20 cellular contexts compared by ENCODE assay signal in genomic region chr16:78294538-78295225, GRCh38.
DNase-seq lines count a peak whose midpoint lies in the region; TF ChIP-seq lines count a peak whose summit lies in the region.
"Had no signal": no experiment of that assay in that cellular context is flagged by ENCODE, and none has a peak within 500 bp of the region (broad histone marks: within the 10 kb centered on the region; RNA-seq: fewer than 3 reads in every experiment).

No MANE protein-coding gene starts in this region.

- H3K18ac ChIP-seq in mesenchymal stem cell (ENCODE audit: low read depth in 1 of 2, low read length in 2 of 2), result no peak overlapping the region

- peaks cover 33% of the 10 kb centered on the region for H3K4me1 ChIP-seq in Caco-2
- H3K4me1 ChIP-seq in HEK293 (ENCODE audit: control insufficient read depth, insufficient read depth, low read length), result peaks cover 19% of the 10 kb centered on the region
- peaks cover 12% of the 10 kb centered on the region for H3K4me1 ChIP-seq in mesenchymal stem cell (ENCODE audit: control insufficient read depth, insufficient read depth, low read depth, low read length)
- H3K4me1 ChIP-seq: BE2C; BLaER1 treated with 17β-estradiol and CSF1 and Interleukin-3, amounts not matched to agents 10 nM and 100 nM had no signal

- H3K9ac ChIP-seq in mesenchymal stem cell (ENCODE audit: low read length), result no peak overlapping the region
- H3K9ac ChIP-seq: BLaER1 treated with 17β-estradiol and CSF1 and Interleukin-3, amounts not matched to agents 10 nM and 100 nM had no signal

- H3K4me3 Mint-ChIP-seq in Caco-2 (ENCODE audit: unreplicated experiment), result no peak overlapping the region
- H3K4me3 Mint-ChIP-seq: CD14-positive monocyte; CD4-positive, alpha-beta T cell; CD8-positive, alpha-beta memory T cell; GM23338; H9 had no signal

- H3K27ac ChIP-seq in HEK293 (ENCODE audit: extremely low read depth, low read depth, low read length) (no peak overlapping the region), mesenchymal stem cell (ENCODE audit: low read length, poor library complexity, severe bottlenecking) (no peak overlapping the region)
- H3K27ac ChIP-seq: A549; BLaER1 treated with 17β-estradiol and CSF1 and Interleukin-3, amounts not matched to agents 10 nM and 100 nM had no signal

- peak overlapping the region; percentile 88 for H2BK15ac ChIP-seq in mesenchymal stem cell (ENCODE audit: low read depth, poor library complexity, severe bottlenecking)

- CTCF ChIA-PET in Caco-2 (lab: Charles Lee), result no interaction called here
- CTCF ChIA-PET in HEK293 (lab: Yijun Ruan, JAX), result no interaction called here

- intact Hi-C loops in Caco-2 (cut with micrococcal nuclease; ENCODE audit: unreplicated experiment), result no loop called here

- DNase-seq in Caco-2 (no peak), mesenchymal stem cell (no peak), kidney tubule cell (ENCODE audit: low spot score) (no peak), HUDEP-2 (lab: John Stamatoyannopoulos, UW; ENCODE audit: unreplicated experiment in 76 of 76) (no peak), NCI-H1930 (lab: John Stamatoyannopoulos, UW) (no peak)
- DNase-seq: 8988T; ACHN; AML-193; BE2C; CD4-positive, alpha-beta T cell; CD8-positive, alpha-beta memory T cell; DMS153; DMS79 treated with DMSO at 0.1 percent for 48 hours; GF-D8; H9 had no signal

- TF ChIP-seq CTCF in Caco-2 (IDR thresholded peaks at IDR 0.05; ENCODE audit: insufficient read depth in 1 of 2, low read depth in 1 of 2, low read length in 1 of 2, severe bottlenecking in 1 of 2, unreplicated experiment in 1 of 2) (no peak), HEK293 (tag by site-specific recombination; IDR thresholded peaks at IDR 0.05) (no peak)

- POLR2A ChIA-PET in Caco-2 (lab: Charles Lee) (no interaction called here), HEK293 (lab: Yijun Ruan, JAX) (no interaction called here)

- H3K4me1 Mint-ChIP-seq in Caco-2 (ENCODE audit: low read depth, unreplicated experiment), result peaks cover 46% of the 10 kb centered on the region
- H3K4me1 Mint-ChIP-seq: CD14-positive monocyte; CD8-positive, alpha-beta memory T cell had no signal

- H2AK5ac ChIP-seq in mesenchymal stem cell (ENCODE audit: low read length, severe bottlenecking), result peak overlapping the region; percentile 96

- H2AFZ ChIP-seq in mesenchymal stem cell (ENCODE audit: low read depth, low read length), result no peak overlapping the region
- H2AFZ ChIP-seq: GM23338 had no signal

- H3K9me3 ChIP-seq in Caco-2 (peaks cover 5% of the 10 kb centered on the region; the same call in 1 of the 2 replicates), HEK293 (ENCODE audit: control insufficient read depth, insufficient read depth, low read depth, low read length) (no peaks in the 10 kb centered on the region), mesenchymal stem cell (ENCODE audit: control insufficient read depth, low read length) (no peaks in the 10 kb centered on the region)
- H3K9me3 ChIP-seq: A549, BE2C had no signal

- no peak overlapping the region for H3K23ac ChIP-seq in mesenchymal stem cell (ENCODE audit: low read length in 2 of 2)

- WGBS in mesenchymal stem cell, result 97% methylated on average over 4 of the region's 4 CpGs

- H3K4me2 ChIP-seq in mesenchymal stem cell (ENCODE audit: low read length, poor library complexity, severe bottlenecking), result no peak overlapping the region
- H3K4me2 ChIP-seq: A549; BLaER1 treated with 17β-estradiol and CSF1 and Interleukin-3, amounts not matched to agents 10 nM and 100 nM; GM23338 had no signal

- no peak overlapping the region for H4K8ac ChIP-seq in mesenchymal stem cell (ENCODE audit: low read length)

- no peaks in the 10 kb centered on the region for H3K27me3 ChIP-seq in Caco-2 (replicated peaks; ENCODE audit: control insufficient read depth, insufficient read depth, low read length)
- no peaks in the 10 kb centered on the region for H3K27me3 ChIP-seq in mesenchymal stem cell (ENCODE audit: control insufficient read depth in 1 of 2, insufficient read depth in 1 of 2, low read length in 2 of 2)
- H3K27me3 ChIP-seq: BE2C; BLaER1 treated with 17β-estradiol and CSF1 and Interleukin-3, amounts not matched to agents 10 nM and 100 nM had no signal

- H2BK12ac ChIP-seq in mesenchymal stem cell (ENCODE audit: low read length in 2 of 2), result peak overlapping the region in 1 of 2 experiments; percentile 55

- H3K79me1 ChIP-seq in mesenchymal stem cell (replicated peaks; ENCODE audit: low read length, poor library complexity, severe bottlenecking), result peaks cover 5% of the 10 kb centered on the region

- H3K27me3 Mint-ChIP-seq in Caco-2 (ENCODE audit: insufficient read depth, unreplicated experiment), result no peaks in the 10 kb centered on the region
- H3K27me3 Mint-ChIP-seq: CD4-positive, alpha-beta T cell; CD8-positive, alpha-beta memory T cell had no signal

- no peaks in the 10 kb centered on the region for H3K36me3 ChIP-seq in Caco-2 (ENCODE audit: control insufficient read depth, insufficient read depth, low read length)
- H3K36me3 ChIP-seq in HEK293 (ENCODE audit: control insufficient read depth in 2 of 2, insufficient read depth in 1 of 2, low read length in 2 of 2), result no peaks in the 10 kb centered on the region
- no peaks in the 10 kb centered on the region for H3K36me3 ChIP-seq in mesenchymal stem cell (ENCODE audit: control insufficient read depth in 1 of 2, insufficient read depth in 2 of 2, low read depth in 1 of 2, low read length in 2 of 2)
- H3K36me3 ChIP-seq: BE2C; BLaER1 treated with 17β-estradiol and CSF1 and Interleukin-3, amounts not matched to agents 10 nM and 100 nM had no signal

- H3K4ac ChIP-seq in mesenchymal stem cell (ENCODE audit: low read depth in 1 of 2, low read length in 2 of 2), result no peak overlapping the region

- no peaks in the 10 kb centered on the region for H3K36me3 Mint-ChIP-seq in Caco-2 (ENCODE audit: insufficient read depth, unreplicated experiment)
- H3K36me3 Mint-ChIP-seq: CD14-positive monocyte had no signal

- no peak overlapping the region for H3K14ac ChIP-seq in mesenchymal stem cell (ENCODE audit: low read length in 2 of 2)

- H3K4me3 ChIP-seq in Caco-2 (ENCODE audit: low read depth, low read length) (no peak overlapping the region), HEK293 (ENCODE audit: low read depth, low read length) (no peak overlapping the region), mesenchymal stem cell (ENCODE audit: insufficient read depth in 1 of 2, low read depth in 1 of 2, low read length in 2 of 2) (no peak overlapping the region)
- H3K4me3 ChIP-seq: A549; BLaER1 treated with 17β-estradiol and CSF1 and Interleukin-3, amounts not matched to agents 10 nM and 100 nM; GM23338 had no signal

- peak overlapping the region; percentile 48 for H3K27ac Mint-ChIP-seq in Caco-2 (ENCODE audit: unreplicated experiment)
- H3K27ac Mint-ChIP-seq: CD14-positive monocyte; CD4-positive, alpha-beta T cell; GM23338 had no signal

- peaks cover 19% of the 10 kb centered on the region for H3K9me3 Mint-ChIP-seq in Caco-2 (ENCODE audit: unreplicated experiment)
- H3K9me3 Mint-ChIP-seq: CD4-positive, alpha-beta T cell; GM23338; H9 had no signal

- BruUV-seq in Caco-2 (replicated peaks; lab: Mats Ljungman, UMichigan), result no TSS peak

- no peak overlapping the region for H4K91ac ChIP-seq in mesenchymal stem cell (ENCODE audit: low read length)

- H2BK120ac ChIP-seq in mesenchymal stem cell (ENCODE audit: low read depth, low read length), result no peak overlapping the region

- no peak overlapping the region for H2BK5ac ChIP-seq in mesenchymal stem cell (ENCODE audit: low read depth, low read length, poor library complexity, severe bottlenecking)

TF ChIP-seq in HEK293, 187 proteins besides CTCF, POLR2A, EP300 and RAD21 (continues in another document):
- TF ChIP-seq ZNF366 (tag by site-specific recombination; conservative IDR thresholded peaks at IDR 0.05) (peak; percentile 68), ZNF324 (tag by site-specific recombination; IDR thresholded peaks at IDR 0.05) (no peak), SP3 (tag by site-specific recombination; IDR thresholded peaks at IDR 0.05) (no peak), ZNF138 (tag by site-specific recombination; IDR thresholded peaks at IDR 0.05; ENCODE audit: borderline replicate concordance) (no peak), ZNF521 (tag by site-specific recombination; IDR thresholded peaks at IDR 0.05) (no peak), KLF8 (tag by site-specific recombination; IDR thresholded peaks at IDR 0.05) (no peak), TSHZ1 (tag by site-specific recombination; IDR thresholded peaks at IDR 0.05; ENCODE audit: borderline replicate concordance) (no peak), ZNF10 (tag by site-specific recombination; IDR thresholded peaks at IDR 0.05) (peak; percentile 73; the same call in 1 of the 2 replicates), ZNF660 (tag by site-specific recombination; IDR thresholded peaks at IDR 0.05) (no peak), ZNF530 (tag by site-specific recombination; IDR thresholded peaks at IDR 0.05; ENCODE audit: low read depth) (no peak), ZNF132 (tag by site-specific recombination; IDR thresholded peaks at IDR 0.05; ENCODE audit: borderline replicate concordance) (no peak), ZNF76 (tag by site-specific recombination; IDR thresholded peaks at IDR 0.05; ENCODE audit: borderline replicate concordance, low read depth) (no peak)
